In genomic region chrX:19121466-19121865, GRCh38 we compare ENCODE assay signal across 1 cellular context.
TF ChIP-seq lines count a peak whose summit lies in the region.

No MANE protein-coding gene starts in this region.

TF ChIP-seq in neural cell, 6 proteins besides CTCF, POLR2A, EP300 and RAD21 (continued from another document):
- no peak for TF ChIP-seq SMC3 (conservative IDR thresholded peaks at IDR 0.05; ENCODE audit: poor library complexity)
- no peak for TF ChIP-seq TAF1 (IDR thresholded peaks at IDR 0.05; ENCODE audit: low read depth)
- no peak for TF ChIP-seq POLR2AphosphoS5 (IDR thresholded peaks at IDR 0.05)
